In the genomic region with DNA sequence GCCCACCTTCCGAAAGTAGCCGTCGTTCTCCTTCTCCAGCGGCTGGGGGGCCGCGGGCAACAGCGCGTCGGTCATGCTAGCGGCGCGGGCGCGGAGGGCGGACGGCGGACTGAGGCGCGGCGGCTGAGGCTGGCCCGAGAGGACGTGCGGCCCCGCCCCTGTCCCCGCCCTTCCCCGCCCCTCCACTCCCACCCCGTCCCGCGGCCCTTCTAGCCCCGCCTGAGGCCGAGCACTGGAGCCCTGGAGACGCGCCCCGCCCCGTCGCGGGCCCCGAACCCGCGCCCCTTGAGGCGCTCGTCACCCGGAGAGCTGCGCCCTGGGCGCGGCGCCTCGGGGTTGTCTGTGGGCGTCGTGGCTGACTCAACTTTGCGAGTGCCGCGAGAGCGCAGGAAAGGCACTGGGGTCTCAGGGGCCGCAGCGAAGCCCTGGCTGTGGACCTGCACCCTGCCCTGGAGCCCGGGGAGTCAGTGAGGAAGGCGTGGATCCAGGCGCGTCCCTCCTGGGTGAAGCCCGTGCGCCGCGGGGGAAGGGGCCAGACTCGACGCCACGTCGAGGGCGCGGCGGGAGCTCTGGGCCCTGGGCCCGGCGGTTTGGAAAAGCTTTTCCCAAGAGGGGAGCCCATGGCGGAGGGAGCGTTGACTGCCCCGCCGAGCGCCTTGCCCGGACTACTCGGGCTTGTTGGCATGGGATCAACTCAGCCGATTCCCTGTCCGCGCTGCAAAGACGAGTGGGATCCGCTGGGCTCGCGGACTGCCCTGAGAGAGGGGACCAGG, we compare ENCODE assay signal across 1 cellular context.
TF ChIP-seq lines count a peak whose summit lies in the region.

A gene (minus strand): TSS at position 111 of the 773 bp plus-strand sequence. CDS start 36 bp downstream, at position 75.

TF ChIP-seq in A549, 52 proteins besides CTCF, POLR2A, EP300 and RAD21 (continued from another document):
- TF ChIP-seq ZSCAN20 (CRISPR knock-in tag; IDR thresholded peaks at IDR 0.05), result no peak
- TF ChIP-seq, protein P1, sequence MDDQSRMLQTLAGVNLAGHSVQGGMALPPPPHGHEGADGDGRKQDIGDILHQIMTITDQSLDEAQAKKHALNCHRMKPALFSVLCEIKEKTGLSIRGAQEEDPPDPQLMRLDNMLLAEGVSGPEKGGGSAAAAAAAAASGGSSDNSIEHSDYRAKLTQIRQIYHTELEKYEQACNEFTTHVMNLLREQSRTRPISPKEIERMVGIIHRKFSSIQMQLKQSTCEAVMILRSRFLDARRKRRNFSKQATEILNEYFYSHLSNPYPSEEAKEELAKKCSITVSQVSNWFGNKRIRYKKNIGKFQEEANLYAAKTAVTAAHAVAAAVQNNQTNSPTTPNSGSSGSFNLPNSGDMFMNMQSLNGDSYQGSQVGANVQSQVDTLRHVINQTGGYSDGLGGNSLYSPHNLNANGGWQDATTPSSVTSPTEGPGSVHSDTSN (IDR thresholded peaks at IDR 0.05), result 0 out of 2 replicates have a peak, but pooled peaks have one; percentile 13
- TF ChIP-seq HEYL (CRISPR knock-in tag; IDR thresholded peaks at IDR 0.05), result no peak
- TF ChIP-seq, protein P2, sequence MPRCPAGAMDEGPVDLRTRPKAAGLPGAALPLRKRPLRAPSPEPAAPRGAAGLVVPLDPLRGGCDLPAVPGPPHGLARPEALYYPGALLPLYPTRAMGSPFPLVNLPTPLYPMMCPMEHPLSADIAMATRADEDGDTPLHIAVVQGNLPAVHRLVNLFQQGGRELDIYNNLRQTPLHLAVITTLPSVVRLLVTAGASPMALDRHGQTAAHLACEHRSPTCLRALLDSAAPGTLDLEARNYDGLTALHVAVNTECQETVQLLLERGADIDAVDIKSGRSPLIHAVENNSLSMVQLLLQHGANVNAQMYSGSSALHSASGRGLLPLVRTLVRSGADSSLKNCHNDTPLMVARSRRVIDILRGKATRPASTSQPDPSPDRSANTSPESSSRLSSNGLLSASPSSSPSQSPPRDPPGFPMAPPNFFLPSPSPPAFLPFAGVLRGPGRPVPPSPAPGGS (IDR thresholded peaks at IDR 0.05), result peak; percentile 98; the same call in 2 of the 3 replicates
- TF ChIP-seq PHF8 (IDR thresholded peaks at IDR 0.05; ENCODE audit: borderline replicate concordance, low read depth), result peak; percentile 43; the same call in 1 of the 2 replicates
- peak; percentile 65 for TF ChIP-seq CHD2 (IDR thresholded peaks at IDR 0.05; ENCODE audit: low read length, partially characterized antibody)
- TF ChIP-seq FOSL2 (IDR thresholded peaks at IDR 0.05), result no peak
- TF ChIP-seq FOSL2 (CRISPR knock-in tag; IDR thresholded peaks at IDR 0.05), result peak; percentile 64; the same call in 1 of the 2 replicates
- TF ChIP-seq POLR2AphosphoS2 (conservative IDR thresholded peaks at IDR 0.05; ENCODE audit: low read length), result no peak
- peak; percentile 66; the same call in 1 of the 2 replicates for TF ChIP-seq TFCP2L1 (CRISPR knock-in tag; IDR thresholded peaks at IDR 0.05)
- TF ChIP-seq HOXB5 (CRISPR knock-in tag; IDR thresholded peaks at IDR 0.05), result peak; percentile 77
- no peak for TF ChIP-seq RARB (CRISPR knock-in tag; IDR thresholded peaks at IDR 0.05)
- TF ChIP-seq KDM5A (IDR thresholded peaks at IDR 0.05), result no peak
- 0 out of 2 replicates have a peak, but pooled peaks have one; percentile 17 for TF ChIP-seq FOXS1 (CRISPR knock-in tag; IDR thresholded peaks at IDR 0.05)
